Comparison of ENCODE assay signal across 8 cellular contexts in the genomic region with DNA sequence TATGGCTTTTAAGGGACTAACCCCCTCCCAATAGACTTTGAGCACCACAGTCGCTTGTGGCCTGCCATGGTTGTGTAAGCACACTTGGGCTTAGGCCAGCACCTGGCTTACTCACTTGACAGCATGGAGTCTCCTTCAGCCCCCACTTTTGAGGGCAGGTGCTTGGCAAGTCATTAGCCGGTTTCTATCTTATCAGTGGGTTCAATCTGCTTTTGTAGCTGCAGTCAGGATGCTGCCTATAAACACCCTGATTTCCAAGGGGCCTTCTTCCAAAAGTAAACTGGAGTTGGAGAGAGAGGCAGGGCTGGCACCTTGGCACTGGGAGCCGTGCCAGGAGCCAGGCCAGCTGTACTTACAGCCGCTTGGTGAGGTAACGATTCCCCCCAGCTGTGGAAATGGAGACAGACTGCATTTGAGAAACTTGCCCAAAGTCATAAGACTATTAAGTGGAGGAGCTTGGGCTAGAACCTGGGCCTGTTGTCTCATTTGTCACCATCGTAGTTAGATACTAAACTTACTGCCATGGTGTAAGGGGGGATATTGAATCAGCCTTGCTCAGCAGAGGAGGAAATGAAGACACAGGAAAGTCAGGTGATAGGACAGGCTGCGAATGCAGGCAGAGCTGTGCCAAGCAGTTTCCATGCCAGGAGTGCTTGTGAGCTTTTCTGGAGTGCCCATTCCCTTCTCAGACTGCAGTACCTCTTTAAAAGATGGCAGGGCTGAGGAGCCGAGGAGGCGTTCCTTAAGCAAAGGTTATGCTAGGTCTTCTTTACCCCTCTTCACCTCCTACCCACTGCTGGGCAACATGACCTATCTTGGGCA.
DNase-seq lines count a peak whose midpoint lies in the region; ATAC-seq and TF ChIP-seq lines count a peak whose summit lies in the region.

No MANE protein-coding gene starts in this region.

- TF ChIP-seq EP300 in tibial nerve (IDR thresholded peaks at IDR 0.05) = no peak

- H3K23ac ChIP-seq in mesendoderm (ENCODE audit: low read length) = no peak overlapping the region

- H3K27me3 ChIP-seq in mesendoderm (ENCODE audit: insufficient read depth, low read length, poor library complexity) (no peaks in the 10 kb centered on the region), vagina (no peaks in the 10 kb centered on the region), tibial nerve (no peaks in the 10 kb centered on the region)

- H3K9me3 ChIP-seq in vagina = no peaks in the 10 kb centered on the region
- no peaks in the 10 kb centered on the region for H3K9me3 ChIP-seq in tibial nerve

- no CpG with 5 or more reads among the region's 9 CpGs for WGBS in mesendoderm (ENCODE audit: extremely low coverage, insufficient coverage, low lambda C conversion rate)
- WGBS in tibial nerve, 2 donors = 70 to 78% methylated on average over 9 of the region's 9 CpGs

- no peak for TF ChIP-seq POLR2A in vagina (IDR thresholded peaks at IDR 0.05)
- no peak for TF ChIP-seq POLR2A in tibial nerve (IDR thresholded peaks at IDR 0.05)

- ATAC-seq in HG03095 (IDR thresholded peaks at IDR 0.05; ENCODE audit: unreplicated experiment) = no peak

- H4K8ac ChIP-seq in mesendoderm (ENCODE audit: low read depth, low read length) = no peak overlapping the region

- H2BK120ac ChIP-seq in mesendoderm (ENCODE audit: low read depth, low read length) = no peak overlapping the region

- no peaks in the 10 kb centered on the region for H3K79me2 ChIP-seq in mesendoderm (ENCODE audit: control insufficient read depth, insufficient read depth, low read length)

- TF ChIP-seq CTCF in coronary artery (IDR thresholded peaks at IDR 0.05) = no peak
- no peak for TF ChIP-seq CTCF in vagina (IDR thresholded peaks at IDR 0.05)
- TF ChIP-seq CTCF in tibial nerve (IDR thresholded peaks at IDR 0.05) = no peak

- H3K56ac ChIP-seq in mesendoderm (ENCODE audit: low read length) = peak overlapping the region; percentile 12

- H3K4me1 ChIP-seq in mesendoderm (ENCODE audit: control insufficient read depth, low read depth, low read length) (peaks cover 6% of the 10 kb centered on the region), vagina (peaks cover 52% of the 10 kb centered on the region), tibial nerve (peaks cover 0 to 45% (median 19%) of the 10 kb centered on the region in 4 donors)

- H3K9me3 Mint-ChIP-seq in T-helper 2 cell treated with Interferon-gamma antibody and Interleukin-4, amounts not matched to agents 5 μg/mL and 100 μg/mL, for 36 hours = no peaks in the 10 kb centered on the region

- H3K36me3 Mint-ChIP-seq in T-helper 2 cell treated with Interferon-gamma antibody and Interleukin-4, amounts not matched to agents 5 μg/mL and 100 μg/mL, for 36 hours (ENCODE audit: low read depth) = peaks cover 23% of the 10 kb centered on the region

- no peaks in the 10 kb centered on the region for H3K27me3 Mint-ChIP-seq in T-helper 2 cell treated with Interferon-gamma antibody and Interleukin-4, amounts not matched to agents 5 μg/mL and 100 μg/mL, for 36 hours (ENCODE audit: low read depth)

- H3K4ac ChIP-seq in mesendoderm (ENCODE audit: low read depth, low read length) = no peak overlapping the region

- H3K18ac ChIP-seq in mesendoderm (ENCODE audit: low read length) = no peak overlapping the region

- H3K27ac ChIP-seq in mesendoderm (ENCODE audit: low read depth, low read length) (no peak overlapping the region), coronary artery (no peak overlapping the region), vagina (no peak overlapping the region), tibial nerve (no peak overlapping the region)

- DNase-seq in DMS 273 (lab: John Stamatoyannopoulos, UW; ENCODE audit: unreplicated experiment) (peak; percentile 95), NAMALWA (ENCODE audit: low spot score) (peak; percentile 33), mesendoderm (no peak), coronary artery (ENCODE audit: low spot score) (no peak), vagina (ENCODE audit: extremely low spot score in 2 of 2) (no peak), tibial nerve (ENCODE audit: low spot score in 2 of 2) (no peak)
- no peak for DNase-seq in T-helper 2 cell treated with Interferon-gamma antibody and Interleukin-4, amounts not matched to agents 5 μg/mL and 100 μg/mL, for 36 hours (ENCODE audit: low spot score)

- H3K36me3 ChIP-seq in mesendoderm (ENCODE audit: control insufficient read depth, insufficient read depth, low read length) (no peaks in the 10 kb centered on the region), vagina (no peaks in the 10 kb centered on the region), tibial nerve (no peaks in the 10 kb centered on the region)

- no peak overlapping the region for H2BK5ac ChIP-seq in mesendoderm (ENCODE audit: low read length)

- no peak overlapping the region for H2BK15ac ChIP-seq in mesendoderm (replicated peaks; ENCODE audit: low read depth)

- no peak overlapping the region for H4K5ac ChIP-seq in mesendoderm (ENCODE audit: low read length)

- no peak overlapping the region for H3K4me2 ChIP-seq in mesendoderm (ENCODE audit: low read length)

- no peak overlapping the region for H3K4me3 ChIP-seq in mesendoderm (ENCODE audit: low read length)
- no peak overlapping the region for H3K4me3 ChIP-seq in coronary artery
- H3K4me3 ChIP-seq in vagina = no peak overlapping the region
- H3K4me3 ChIP-seq in tibial nerve = no peak overlapping the region

- no peaks in the 10 kb centered on the region for H3K79me1 ChIP-seq in mesendoderm (ENCODE audit: low read length)

- peak overlapping the region; percentile 47 for H3K27ac Mint-ChIP-seq in T-helper 2 cell treated with Interferon-gamma antibody and Interleukin-4, amounts not matched to agents 5 μg/mL and 100 μg/mL, for 36 hours

- no peak overlapping the region for H3K9ac ChIP-seq in mesendoderm (ENCODE audit: low read length)

- intact Hi-C loops in vagina (cut with DNase I) = no loop called here

- H2AK5ac ChIP-seq in mesendoderm (ENCODE audit: low read length) = peak overlapping the region; percentile 64

- no peak overlapping the region for H3K4me3 Mint-ChIP-seq in T-helper 2 cell treated with Interferon-gamma antibody and Interleukin-4, amounts not matched to agents 5 μg/mL and 100 μg/mL, for 36 hours

- H3K4me1 Mint-ChIP-seq in T-helper 2 cell treated with Interferon-gamma antibody and Interleukin-4, amounts not matched to agents 5 μg/mL and 100 μg/mL, for 36 hours (ENCODE audit: low read depth) = peaks cover 49% of the 10 kb centered on the region

Comparison
In these comparisons a context has a peak if more than half of its experiments do, and no peak if none do; other contexts are left out.
1. DNase-seq: peak in DMS 273 (single experiment) and NAMALWA (single experiment); none in T-helper 2 cell treated with Interferon-gamma antibody and Interleukin-4, amounts not matched to agents 5 μg/mL and 100 μg/mL, for 36 hours (single experiment), mesendoderm (single experiment), coronary artery (single experiment), vagina (0 of 2) and tibial nerve (0 of 2).